ENCODE assay signal across 9 cellular contexts in genomic region chr1:212433577-212434462, GRCh38. TPM values are rescaled to one million over a fixed set of nuclear protein-coding genes. Genes with fewer than 3 reads are reported as not detected.
DNase-seq lines count a peak whose midpoint lies in the region; ATAC-seq and TF ChIP-seq lines count a peak whose summit lies in the region.
"Had no signal": no experiment of that assay in that cellular context is flagged by ENCODE, and none has a peak within 500 bp of the region (broad histone marks: within the 10 kb centered on the region; RNA-seq: fewer than 3 reads in every experiment).

No MANE protein-coding gene starts in this region.

- POLR2A ChIA-PET in PC-3 (lab: Charles Lee; ENCODE audit: unreplicated experiment) = interaction anchor here (0.5 kb wide), 1 partner anchor 563 kb away, joined by 5 read pairs; no protein-coding TSS in a partner anchor

- H3K36me3 ChIP-seq in PC-3 (ENCODE audit: low read depth, low read length) (0 out of 2 replicates have a peak, but pooled peaks cover 7% of the 10 kb centered on the region), psoas muscle (ENCODE audit: insufficient read depth in 1 of 2, low read depth in 1 of 2) (no peaks in the 10 kb centered on the region)
- H3K36me3 ChIP-seq: neutrophil had no signal

- H3K4me3 ChIP-seq in PC-3 (ENCODE audit: low read length) (peak overlapping the region; percentile 76), epithelial cell of proximal tubule (ENCODE audit: low read depth, low read length) (peak overlapping the region; percentile 68), psoas muscle (peak overlapping the region; percentile 90)

- peak overlapping the region; percentile 78 for H2AFZ ChIP-seq in PC-3 (ENCODE audit: low read length)

- H3K27ac ChIP-seq in PC-3 (ENCODE audit: low read length) = no peak overlapping the region
- peak overlapping the region; percentile 79 for H3K27ac ChIP-seq in psoas muscle
- H3K27ac ChIP-seq: neutrophil had no signal

- peaks cover 23% of the 10 kb centered on the region for H3K4me1 ChIP-seq in PC-3 (ENCODE audit: insufficient read depth, low read length)
- H3K4me1 ChIP-seq in psoas muscle = peaks cover 11% of the 10 kb centered on the region

- 42 to 48% (median 48%) methylated on average over 17 of the region's 17 CpGs for WGBS in psoas muscle, 3 donors

- intact Hi-C loops in PC-3 (cut with micrococcal nuclease) = loop anchor here (2.0 to 10.0 kb wide), 2 partner anchors 149 to 399 kb away; partner anchors contain the start of genes DTL, INTS7 and PPP2R5A
- intact Hi-C loops in psoas muscle (cut with DNase I) = loop anchor here in 1 of 2 donors (10.0 kb wide), 1 partner anchor 399 kb away; the partner anchor contains the start of genes DTL and INTS7

- H3F3A ChIP-seq in PC-3 (ENCODE audit: low read length, unreplicated experiment) = no peaks in the 10 kb centered on the region

- CTCF ChIA-PET in PC-3 (lab: Charles Lee) = interaction anchor here (0.6 kb wide), 2 partner anchors 21 to 310 kb away, joined by 3 to 5 read pairs; no protein-coding TSS in a partner anchor

- H3K9me3 ChIP-seq in PC-3 (ENCODE audit: low read length) (no peaks in the 10 kb centered on the region), psoas muscle (no peaks in the 10 kb centered on the region)
- H3K9me3 ChIP-seq: neutrophil had no signal

- DNase-seq in EL (peak; percentile 19), PC-3 (no peak), epithelial cell of proximal tubule (ENCODE audit: low read depth) (no peak), psoas muscle (no peak), SKM-1 treated with dmso at 0.1 percent for 144 hours (lab: John Stamatoyannopoulos, UW; ENCODE audit: unreplicated experiment) (no peak), DMS114 treated with DMSO at 0.1 percent for 48 hours (lab: John Stamatoyannopoulos, UW; ENCODE audit: unreplicated experiment) (no peak)

- H3K27me3 ChIP-seq in PC-3 (ENCODE audit: low read length) (no peaks in the 10 kb centered on the region), psoas muscle (ENCODE audit: insufficient read depth in 3 of 3, low read length in 2 of 3) (no peaks in the 10 kb centered on the region)

- TF ChIP-seq CTCF in PC-3 (conservative IDR thresholded peaks at IDR 0.05; ENCODE audit: low read depth, low read length) (no peak), epithelial cell of proximal tubule (conservative IDR thresholded peaks at IDR 0.05; ENCODE audit: low read depth, low read length) (no peak), psoas muscle (IDR thresholded peaks at IDR 0.05) (no peak)

- ATAC-seq in PC-3 (no peak), psoas muscle (peak in 1 of 4 donors; percentile 23), GM21723 (IDR thresholded peaks at IDR 0.05; ENCODE audit: unreplicated experiment) (no peak), GM18498 (IDR thresholded peaks at IDR 0.05; ENCODE audit: unreplicated experiment) (no peak)

- no TSS peak for BruUV-seq in PC-3 (replicated peaks; lab: Mats Ljungman, UMichigan)

- H3K9ac ChIP-seq in PC-3 (ENCODE audit: low read length) = peak overlapping the region; percentile 79

- H4K20me1 ChIP-seq in PC-3 (ENCODE audit: low read length) = no peaks in the 10 kb centered on the region

- peak overlapping the region; percentile 95 for H3K4me2 ChIP-seq in PC-3 (ENCODE audit: low read length)

- H3K79me2 ChIP-seq in PC-3 (ENCODE audit: low read length) = peaks cover 54% of the 10 kb centered on the region

- no peaks in the 10 kb centered on the region for H3K9me2 ChIP-seq in PC-3 (replicated peaks; ENCODE audit: low read length)

RNA-seq across cellular contexts. Expression of gene NENF, which starts 1.1 kb away (rescaled TPM):
- total RNA-seq in PC-3 (2014; rRNA removed) (153 and 161 TPM in 2 replicates), epithelial cell of proximal tubule (78.7 and 115 TPM in 2 replicates), psoas muscle (10 to 100 TPM; 60.6 to 74.9 (median 66.7) TPM)
- polyA plus RNA-seq in psoas muscle = 10 to 100 TPM; 59.3 to 72.0 (median 60.1) TPM

RNA-seq across cellular contexts. Expression of gene PACC1, which starts 19.1 kb away (rescaled TPM):
- total RNA-seq in PC-3 (2014; rRNA removed) = 18.7 and 37.5 TPM in 2 replicates
- total RNA-seq in epithelial cell of proximal tubule = 12.9 and 17.7 TPM in 2 replicates
- 1 to 10 TPM; 1.1 to 2.3 (median 1.9) TPM for total RNA-seq in psoas muscle
- polyA plus RNA-seq in psoas muscle = 1 to 10 TPM; 2.8 to 5.6 (median 3.3) TPM
